In the genomic region with DNA sequence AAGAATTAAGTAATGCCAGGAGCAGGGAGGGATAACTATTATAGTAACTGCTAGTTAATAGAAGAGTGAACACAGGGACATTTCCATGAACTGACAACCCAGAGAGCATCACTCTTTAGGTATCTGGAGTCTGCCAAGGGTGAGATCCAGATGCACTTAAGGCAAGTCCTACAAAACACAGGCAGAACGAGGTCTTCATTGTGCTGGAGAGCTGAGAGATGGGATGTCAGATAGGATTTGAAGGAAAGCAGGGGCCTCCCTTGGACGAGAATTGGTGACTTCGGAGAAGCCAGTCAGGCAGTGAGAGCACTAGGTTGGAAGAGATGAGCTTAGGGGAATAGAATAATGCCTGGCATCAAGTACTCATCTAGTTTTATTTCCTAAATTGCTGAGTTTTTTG, we compare ENCODE assay signal across 32 cellular contexts.
"Had no signal": no experiment of that assay in that cellular context is flagged by ENCODE, and none has a peak within 500 bp of the region (broad histone marks: within the 10 kb centered on the region; RNA-seq: fewer than 3 reads in every experiment).

No MANE protein-coding gene starts in this region.

- DNase-seq: activated CD4-positive, alpha-beta T cell treated with anti-CD3 and anti-CD28 coated beads for 36 hours; activated CD4-positive, alpha-beta T cell treated with anti-CD3 and anti-CD28 coated beads, Interleukin-2, amount 10 ng/mL, durations not matched to agents 7 days and 5 days; activated CD4-positive, alpha-beta T cell treated with anti-CD3 and anti-CD28 coated beads, Interleukin-2, amount 50 U/mL, for 48 hours; activated CD8-positive, alpha-beta T cell treated with anti-CD3 and anti-CD28 coated beads, Interleukin-2, amount 10 ng/mL, durations not matched to agents 7 days and 5 days; activated gamma-delta T cell; activated naive CD4-positive, alpha-beta T cell treated with Interleukin-2 at 50 U/mL for 16 hours; activated T-cell treated with anti-CD3 and anti-CD28 coated beads, Interleukin-2, amount 50 U/mL, for 24 hours; adrenal gland; anterior cingulate cortex; caudate nucleus; MM.1S; MV-4-11; NCI-H1092; NCI-H1436 treated with DMSO at 0.1 percent for 48 hours; NCI-H1694 treated with DMSO at 0.1 percent for 48 hours; NCI-H2029; NCI-H2171; NCI-H510A; NCI-H526; NCI-H748 treated with DMSO at 0.1 percent for 48 hours; NK-92 treated with Interleukin-12 subunit alpha and Interleukin-12 subunit beta, amount 100 ng/mL, for 24 hours; PC-3; Peyer's patch; RPMI8226; SIG-M5 had no signal

- H3K4me2 ChIP-seq: KMS-11 had no signal

- H3K27ac Mint-ChIP-seq: activated CD4-positive, alpha-beta T cell treated with anti-CD3 and anti-CD28 coated beads for 36 hours; activated CD4-positive, alpha-beta T cell treated with anti-CD3 and anti-CD28 coated beads, Interleukin-2, amount 10 ng/mL, durations not matched to agents 7 days and 5 days; activated CD8-positive, alpha-beta T cell treated with anti-CD3 and anti-CD28 coated beads, Interleukin-2, amount 10 ng/mL, durations not matched to agents 7 days and 5 days; activated naive CD4-positive, alpha-beta T cell treated with anti-CD3 and anti-CD28 coated beads, Interleukin-2, amount 50 U/mL, for 72 hours; activated T-cell treated with anti-CD3 and anti-CD28 coated beads, Interleukin-2, amount 50 U/mL, for 24 hours; activated T-helper 2 cell treated with anti-CD3 and anti-CD28 coated beads, Interferon-gamma antibody, Interleukin-2, Interleukin-4, amounts not matched to agents 10 μg/mL and 5 μg/mL and 100 μg/mL, durations not matched to agents 14 hours and 24 hours and 36 hours; T-helper 1 cell treated with Interleukin-12 subunit alpha and Interleukin-12 subunit beta and Interleukin-4 antibody, amounts not matched to agents 30 μg/mL and 1 μg/mL, for 36 hours; T-helper 2 cell treated with Interferon-gamma antibody and Interleukin-4, amounts not matched to agents 5 μg/mL and 100 μg/mL, for 36 hours had no signal

- H3K4me3 ChIP-seq: adrenal gland, Peyer's patch had no signal

- ATAC-seq: activated CD4-positive, alpha-beta T cell treated with anti-CD3 and anti-CD28 coated beads for 36 hours; activated CD8-positive, alpha-beta T cell treated with anti-CD3 and anti-CD28 coated beads, Interleukin-2, amount 10 ng/mL, durations not matched to agents 7 days and 5 days; activated naive CD4-positive, alpha-beta T cell treated with anti-CD3 and anti-CD28 coated beads, Interleukin-2, amount 50 U/mL, for 72 hours; PC-3; Right ventricle myocardium inferior had no signal

- H3K4me3 Mint-ChIP-seq: activated CD4-positive, alpha-beta T cell treated with anti-CD3 and anti-CD28 coated beads for 36 hours; activated CD4-positive, alpha-beta T cell treated with anti-CD3 and anti-CD28 coated beads, Interleukin-2, amount 10 ng/mL, durations not matched to agents 7 days and 5 days; activated CD8-positive, alpha-beta T cell treated with anti-CD3 and anti-CD28 coated beads, Interleukin-2, amount 10 ng/mL, durations not matched to agents 7 days and 5 days; activated T-cell treated with anti-CD3 and anti-CD28 coated beads, Interleukin-2, amount 50 U/mL, for 24 hours; brain; T-helper 1 cell treated with Interleukin-12 subunit alpha and Interleukin-12 subunit beta and Interleukin-4 antibody, amounts not matched to agents 30 μg/mL and 1 μg/mL, for 36 hours; T-helper 2 cell treated with Interferon-gamma antibody and Interleukin-4, amounts not matched to agents 5 μg/mL and 100 μg/mL, for 36 hours had no signal

- H3K4me1 Mint-ChIP-seq: activated CD4-positive, alpha-beta T cell treated with anti-CD3 and anti-CD28 coated beads, Interleukin-2, amount 10 ng/mL, durations not matched to agents 7 days and 5 days; brain had no signal

- H3K4me1 ChIP-seq: adrenal gland, Peyer's patch had no signal

- H3K9ac ChIP-seq: KMS-11 had no signal

- H3K27ac ChIP-seq: adrenal gland, KMS-11, Peyer's patch had no signal

- H3K9me3 ChIP-seq: adrenal gland, Peyer's patch had no signal

- H3K27me3 Mint-ChIP-seq: activated CD4-positive, alpha-beta T cell treated with anti-CD3 and anti-CD28 coated beads, Interleukin-2, amount 10 ng/mL, durations not matched to agents 7 days and 5 days; brain had no signal

- H3K9me3 Mint-ChIP-seq: activated CD4-positive, alpha-beta T cell treated with anti-CD3 and anti-CD28 coated beads, Interleukin-2, amount 10 ng/mL, durations not matched to agents 7 days and 5 days; activated naive CD4-positive, alpha-beta T cell treated with anti-CD3 and anti-CD28 coated beads, Interleukin-2, amount 50 U/mL, for 72 hours; activated T-cell treated with anti-CD3 and anti-CD28 coated beads, Interleukin-2, amount 50 U/mL, for 24 hours; T-helper 1 cell treated with Interleukin-12 subunit alpha and Interleukin-12 subunit beta and Interleukin-4 antibody, amounts not matched to agents 30 μg/mL and 1 μg/mL, for 36 hours had no signal

- H3K27me3 ChIP-seq: adrenal gland, Peyer's patch had no signal

- H3K36me3 ChIP-seq: adrenal gland, Peyer's patch had no signal

- H3K36me3 Mint-ChIP-seq: activated naive CD4-positive, alpha-beta T cell treated with anti-CD3 and anti-CD28 coated beads, Interleukin-2, amount 50 U/mL, for 72 hours; brain had no signal
